Comparison of ENCODE assay signal across 1 cellular context in genomic region chr5:173663810-173664526, GRCh38.
TF ChIP-seq lines count a peak whose summit lies in the region.

No MANE protein-coding gene starts in this region.

TF ChIP-seq in H1, 55 proteins besides CTCF, POLR2A, EP300 and RAD21 (continued from another document):
- TF ChIP-seq ATF2 (IDR thresholded peaks at IDR 0.05; ENCODE audit: low read length) (no peak), SP2 (IDR thresholded peaks at IDR 0.05; ENCODE audit: low read length) (no peak), RFX5 (IDR thresholded peaks at IDR 0.05; ENCODE audit: borderline replicate concordance, low read depth, low read length) (no peak), TCF12 (IDR thresholded peaks at IDR 0.05; ENCODE audit: low read depth, low read length) (no peak), CBX8 (IDR thresholded peaks at IDR 0.05; ENCODE audit: borderline replicate concordance, low read depth, low read length) (no peak), MAX (IDR thresholded peaks at IDR 0.05) (no peak), SRF (IDR thresholded peaks at IDR 0.05; ENCODE audit: low read depth, low read length) (no peak), PHF8 (conservative IDR thresholded peaks at IDR 0.05; ENCODE audit: low read depth, low read length) (no peak), FOSL1 (IDR thresholded peaks at IDR 0.05; ENCODE audit: insufficient read depth, low read depth, low read length) (no peak), YY1 (IDR thresholded peaks at IDR 0.05; ENCODE audit: low read depth, low read length) (no peak), BCL11A (IDR thresholded peaks at IDR 0.05; ENCODE audit: low read depth in 2 of 2, low read length in 2 of 2) (no peak)
